ENCODE assay signal across 23 cellular contexts in genomic region chr17:69213059-69213813, GRCh38. TPM values are rescaled to one million over a fixed set of nuclear protein-coding genes. Genes with fewer than 3 reads are reported as not detected.
DNase-seq lines count a peak whose midpoint lies in the region; ATAC-seq and TF ChIP-seq lines count a peak whose summit lies in the region.
"Had no signal": no experiment of that assay in that cellular context is flagged by ENCODE, and none has a peak within 500 bp of the region (broad histone marks: within the 10 kb centered on the region; RNA-seq: fewer than 3 reads in every experiment).

No MANE protein-coding gene starts in this region.

- H3K9me3 ChIP-seq in neural progenitor cell (ENCODE audit: low read depth), result no peaks in the 10 kb centered on the region
- H3K9me3 ChIP-seq in smooth muscle cell (replicated peaks; ENCODE audit: low read depth), result no peaks in the 10 kb centered on the region
- H3K9me3 ChIP-seq in ascending aorta, result no peaks in the 10 kb centered on the region
- H3K9me3 ChIP-seq: BE2C, gastrocnemius medialis, pancreas, tibial nerve had no signal

- H3K79me2 ChIP-seq in neural progenitor cell (ENCODE audit: low read depth) (no peaks in the 10 kb centered on the region), smooth muscle cell (ENCODE audit: low read depth) (no peaks in the 10 kb centered on the region)

- TF ChIP-seq CTCF in neural progenitor cell (IDR thresholded peaks at IDR 0.05) (peak; percentile 8), smooth muscle cell (IDR thresholded peaks at IDR 0.05; ENCODE audit: borderline replicate concordance, insufficient read depth, poor library complexity, severe bottlenecking) (no peak), ascending aorta (IDR thresholded peaks at IDR 0.05) (no peak)

- intact Hi-C loops in ascending aorta (cut with DNase I), result no loop called here

- no peak overlapping the region for H3K4me3 ChIP-seq in neural progenitor cell
- no peak overlapping the region for H3K4me3 ChIP-seq in smooth muscle cell
- no peak overlapping the region for H3K4me3 ChIP-seq in ascending aorta
- H3K4me3 ChIP-seq: dorsolateral prefrontal cortex, gastrocnemius medialis, pancreas, tibial nerve had no signal

- no peaks in the 10 kb centered on the region for H3K4me1 Mint-ChIP-seq in neural progenitor cell

- H3K36me3 Mint-ChIP-seq in neural progenitor cell, result peaks cover 1% of the 10 kb centered on the region
- H3K36me3 Mint-ChIP-seq: natural killer cell had no signal

- in situ Hi-C loops in SK-MEL-5 (cut with HindIII; ENCODE audit: low pct_unique_long_range_greater_than_20kb, low sequenced_read_pairs), result no loop called here

- WGBS in smooth muscle cell (ENCODE audit: low lambda C conversion rate), result 78% methylated on average over 9 of the region's 9 CpGs

- DNase-seq in DMS53 (lab: John Stamatoyannopoulos, UW), result peak; percentile 15
- no peak for DNase-seq in DMS53 treated with DMSO at 0.1 percent for 48 hours (lab: John Stamatoyannopoulos, UW; ENCODE audit: unreplicated experiment)
- DNase-seq in HT1080 (ENCODE audit: low read depth), result peak; percentile 3
- peak; percentile 64 for DNase-seq in SK-MEL-5 (ENCODE audit: low read depth, low spot score)
- DNase-seq in neural progenitor cell (ENCODE audit: low spot score), result no peak
- no peak for DNase-seq in smooth muscle cell (lab: John Stamatoyannopoulos, UW; ENCODE audit: unreplicated experiment)
- no peak for DNase-seq in ascending aorta (ENCODE audit: low spot score in 2 of 2)
- DNase-seq: 8988T; activated CD8-positive, alpha-beta T cell treated with anti-CD3 and anti-CD28 coated beads, Interleukin-2, amount 10 ng/mL, durations not matched to agents 7 days and 5 days; activated naive CD4-positive, alpha-beta T cell treated with anti-CD3 and anti-CD28 coated beads for 36 hours; activated T-cell treated with anti-CD3 and anti-CD28 coated beads, Interleukin-2, amount 50 U/mL, for 4 hours; BE2C; central memory CD4-positive, alpha-beta T cell; dorsolateral prefrontal cortex; gastrocnemius medialis; natural killer cell; NCI-H146; stimulated activated CD4-positive, alpha-beta T cell treated with anti-CD3 and anti-CD28 coated beads, Interleukin-2, amount 100 ng/mL, for 24 hours; stimulated activated naive CD4-positive, alpha-beta T cell treated with Interleukin-2 at 50 U/mL for 16 hours had no signal

- no peaks in the 10 kb centered on the region for H3K36me3 ChIP-seq in neural progenitor cell
- no peaks in the 10 kb centered on the region for H3K36me3 ChIP-seq in smooth muscle cell (ENCODE audit: low read depth)
- no peaks in the 10 kb centered on the region for H3K36me3 ChIP-seq in ascending aorta
- H3K36me3 ChIP-seq: BE2C, pancreas had no signal

- H3K27me3 Mint-ChIP-seq in neural progenitor cell (ENCODE audit: insufficient read depth, low read depth), result peaks cover 5% of the 10 kb centered on the region

- H2AFZ ChIP-seq in neural progenitor cell (replicated peaks) (no peak overlapping the region), smooth muscle cell (ENCODE audit: low read depth) (no peak overlapping the region)

- no peak for ATAC-seq in HG03025 (IDR thresholded peaks at IDR 0.05; ENCODE audit: low FRiP score, unreplicated experiment)
- ATAC-seq: activated CD8-positive, alpha-beta T cell treated with anti-CD3 and anti-CD28 coated beads, Interleukin-2, amount 10 ng/mL, durations not matched to agents 7 days and 5 days; activated T-cell treated with anti-CD3 and anti-CD28 coated beads, Interleukin-2, amount 50 U/mL, for 4 hours; gastrocnemius medialis; natural killer cell; pancreas; Right ventricle myocardium inferior had no signal

- H3K9me3 Mint-ChIP-seq in neural progenitor cell, result peaks cover 6% of the 10 kb centered on the region
- H3K9me3 Mint-ChIP-seq: activated naive CD4-positive, alpha-beta T cell treated with anti-CD3 and anti-CD28 coated beads for 36 hours; natural killer cell had no signal

- H3K27ac Mint-ChIP-seq in neural progenitor cell, result no peak overlapping the region
- H3K27ac Mint-ChIP-seq: activated CD8-positive, alpha-beta T cell treated with anti-CD3 and anti-CD28 coated beads, Interleukin-2, amount 10 ng/mL, durations not matched to agents 7 days and 5 days; activated naive CD4-positive, alpha-beta T cell treated with anti-CD3 and anti-CD28 coated beads for 36 hours; natural killer cell had no signal

- H3K4me3 Mint-ChIP-seq in neural progenitor cell, result no peak overlapping the region
- H3K4me3 Mint-ChIP-seq: activated CD8-positive, alpha-beta T cell treated with anti-CD3 and anti-CD28 coated beads, Interleukin-2, amount 10 ng/mL, durations not matched to agents 7 days and 5 days; activated naive CD4-positive, alpha-beta T cell treated with anti-CD3 and anti-CD28 coated beads for 36 hours; activated T-cell treated with anti-CD3 and anti-CD28 coated beads, Interleukin-2, amount 50 U/mL, for 4 hours; natural killer cell had no signal

- H3K4me1 ChIP-seq in neural progenitor cell (no peaks in the 10 kb centered on the region), smooth muscle cell (ENCODE audit: low read depth) (no peaks in the 10 kb centered on the region), ascending aorta (no peaks in the 10 kb centered on the region)
- H3K4me1 ChIP-seq: BE2C, gastrocnemius medialis, pancreas, tibial nerve had no signal

- no peak overlapping the region for H3K27ac ChIP-seq in neural progenitor cell
- no peak overlapping the region for H3K27ac ChIP-seq in smooth muscle cell (ENCODE audit: low read depth)
- no peak overlapping the region for H3K27ac ChIP-seq in ascending aorta
- H3K27ac ChIP-seq: dorsolateral prefrontal cortex, gastrocnemius medialis, pancreas, tibial nerve had no signal

- H3K9ac ChIP-seq in neural progenitor cell (no peak overlapping the region), smooth muscle cell (ENCODE audit: low read depth) (no peak overlapping the region)

- H3K4me2 ChIP-seq in neural progenitor cell (no peak overlapping the region), smooth muscle cell (no peak overlapping the region)

- H3F3A ChIP-seq in neural progenitor cell (ENCODE audit: low read depth) (no peaks in the 10 kb centered on the region), smooth muscle cell (ENCODE audit: low read depth) (no peaks in the 10 kb centered on the region)

- H4K20me1 ChIP-seq in neural progenitor cell (ENCODE audit: low read depth) (no peaks in the 10 kb centered on the region), smooth muscle cell (ENCODE audit: low read depth) (no peaks in the 10 kb centered on the region)

- H3K27me3 ChIP-seq in neural progenitor cell (no peaks in the 10 kb centered on the region), smooth muscle cell (ENCODE audit: low read depth) (no peaks in the 10 kb centered on the region), ascending aorta (no peaks in the 10 kb centered on the region)
- H3K27me3 ChIP-seq: BE2C, dorsolateral prefrontal cortex, gastrocnemius medialis, pancreas, tibial nerve had no signal

RNA-seq across cellular contexts. Expression of gene ABCA10, which starts 15.4 kb away (rescaled TPM):
- 0.05 TPM in 1 of 2 replicates, not detected in the other for total RNA-seq in HT1080 (2014; rRNA removed; shearing (Covaris generic))
- polyA plus RNA-seq in HT1080 (2015; cell fraction: cytosol; rRNA removed), result 0.33 and 0.40 TPM in 2 replicates
- polyA plus RNA-seq in HT1080 (2015; cell fraction: nucleus; rRNA removed), result 0.54 and 1.1 TPM in 2 replicates
- 0.67 and 0.98 TPM in 2 replicates for total RNA-seq in SK-MEL-5 (2014; rRNA removed; shearing (Covaris generic))
- 0.04 and 0.62 TPM in 2 replicates for polyA plus RNA-seq in SK-MEL-5 (2015; cell fraction: cytosol; rRNA removed)
- polyA plus RNA-seq in SK-MEL-5 (2015; cell fraction: nucleus; rRNA removed), result 12.4 and 12.8 TPM in 2 replicates
- 0.09 and 0.21 TPM in 2 replicates for total RNA-seq in neural progenitor cell (ENCODE audit: low replicate concordance)
- not detected in 2 replicates for total RNA-seq in smooth muscle cell
- not detected in 2 replicates for polyA plus RNA-seq in smooth muscle cell
- total RNA-seq in ascending aorta, result 6.8 TPM

Comparison
In these comparisons a context has a peak if more than half of its experiments do, and no peak if none do; other contexts are left out.
1. DNase-seq: peak in DMS53 (single experiment), HT1080 (single experiment) and SK-MEL-5 (single experiment); none in DMS53 treated with DMSO at 0.1 percent for 48 hours (single experiment), neural progenitor cell (single experiment), smooth muscle cell (single experiment) and ascending aorta (0 of 2).